15 cellular contexts compared by ENCODE assay signal in genomic region chr12:108990103-108990502, GRCh38. TPM values are rescaled to one million over a fixed set of nuclear protein-coding genes. Genes with fewer than 3 reads are reported as not detected.
"Had no signal": no experiment of that assay in that cellular context is flagged by ENCODE, and none has a peak within 500 bp of the region (broad histone marks: within the 10 kb centered on the region; RNA-seq: fewer than 3 reads in every experiment).

No MANE protein-coding gene starts in this region.

RNA-seq across cellular contexts. Expression of gene SVOP, which starts 30.8 kb away (rescaled TPM):
- total RNA-seq: naive thymus-derived CD4-positive, alpha-beta T cell; naive thymus-derived CD8-positive, alpha-beta T cell; natural killer cell; natural killer cell treated with Interleukin-12 subunit alpha and Interleukin-12 subunit beta and Interleukin-15 and Interleukin-18, amount 100 ng/mL, for 72 hours; omental fat pad; osteoblast; osteocyte; ovary; posterior vena cava; pulmonary artery endothelial cell; renal cortical epithelial cell; right lobe of liver; sciatic nerve; smooth muscle cell; spleen had no signal
- polyA plus RNA-seq: naive thymus-derived CD4-positive, alpha-beta T cell; naive thymus-derived CD8-positive, alpha-beta T cell; ovary; smooth muscle cell; spleen had no signal
